8 cellular contexts compared by ENCODE assay signal in the genomic region with DNA sequence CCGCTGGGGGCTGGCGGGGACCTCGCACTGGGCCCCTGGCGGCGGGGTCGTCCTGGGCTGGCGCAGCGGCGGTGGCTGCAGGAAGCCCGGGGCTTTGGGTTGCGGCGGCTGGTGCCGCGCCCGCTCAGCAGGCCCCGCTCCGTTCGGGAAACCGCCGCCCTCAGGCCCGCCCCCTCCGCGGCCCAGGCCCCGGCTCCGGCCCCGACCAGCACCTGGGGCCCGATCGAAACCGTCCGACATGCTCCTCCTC. TPM values are rescaled to one million over a fixed set of nuclear protein-coding genes. Genes with fewer than 3 reads are reported as not detected.
DNase-seq lines count a peak whose midpoint lies in the region; ATAC-seq and TF ChIP-seq lines count a peak whose summit lies in the region.
"Not testable (repeated sequence)": the region's sequence is repeated elsewhere in the genome, so short reads cannot be mapped to it uniquely, and the experiment has no call there.

No MANE protein-coding gene starts in this region.

- ATAC-seq in GM19438 (IDR thresholded peaks at IDR 0.05; ENCODE audit: low read depth, unreplicated experiment) (peak; percentile 90), HG02885 (IDR thresholded peaks at IDR 0.05; ENCODE audit: poor library complexity, unreplicated experiment) (peak; percentile 91), memory B cell (ENCODE audit: low read depth) (peak; percentile 84)
- peak; percentile 87 to 90 for ATAC-seq in activated naive CD4-positive, alpha-beta T cell treated with anti-CD3 and anti-CD28 coated beads, Interleukin-2, amount 50 U/mL, for 72 hours

- H3K36me3 Mint-ChIP-seq in activated naive CD4-positive, alpha-beta T cell treated with anti-CD3 and anti-CD28 coated beads, Interleukin-2, amount 50 U/mL, for 72 hours; memory B cell: not testable (repeated sequence)

- peak in 1 of 4 donors; percentile 34 for TF ChIP-seq POLR2A in esophagus squamous epithelium (IDR thresholded peaks at IDR 0.05)

- no CpG with 5 or more reads among the region's 30 CpGs for WGBS in esophagus squamous epithelium, 2 donors

- peaks cover 48% of the 10 kb centered on the region for H3K79me2 ChIP-seq in MM.1S (ENCODE audit: low read length)

- H3F3A ChIP-seq in MM.1S (ENCODE audit: insufficient read depth, low read length): not testable (repeated sequence)

- H2AFZ ChIP-seq in MM.1S (ENCODE audit: low read length): peak overlapping the region; percentile 86

- H3K36me3 ChIP-seq in MM.1S (replicated peaks; ENCODE audit: insufficient read depth, low read length): not testable (repeated sequence)
- peaks cover 0 to 32% (median 3%) of the 10 kb centered on the region in 3 donors for H3K36me3 ChIP-seq in esophagus squamous epithelium

- not testable (repeated sequence) for H3K9me3 ChIP-seq in MM.1S (replicated peaks; ENCODE audit: insufficient read depth, low read length); esophagus squamous epithelium

- H3K4me1 ChIP-seq in MM.1S (ENCODE audit: low read length) (peaks cover 13% of the 10 kb centered on the region), esophagus squamous epithelium (peaks cover 14 to 52% (median 26%) of the 10 kb centered on the region in 3 donors)

- not testable (repeated sequence) for H3K27me3 ChIP-seq in MM.1S (replicated peaks; ENCODE audit: insufficient read depth, low read length); esophagus squamous epithelium

- peak; percentile 26; the same call in 1 of the 2 replicates for TF ChIP-seq CTCF in AG10803 (conservative IDR thresholded peaks at IDR 0.05; ENCODE audit: low read length)
- TF ChIP-seq CTCF in MM.1S (IDR thresholded peaks at IDR 0.05; ENCODE audit: low read length); esophagus squamous epithelium (IDR thresholded peaks at IDR 0.05): not testable (repeated sequence)

- H3K27me3 Mint-ChIP-seq in memory B cell: not testable (repeated sequence)

- H3K27ac ChIP-seq in MM.1S (ENCODE audit: low read length) (peak overlapping the region; percentile 86; the same call in 1 of the 2 replicates), esophagus squamous epithelium (peak overlapping the region; percentile 93 to 98 (median 97)), skin epidermis (peak overlapping the region; percentile 94 to 100 (median 98))

- peak overlapping the region; percentile 87 for H3K4me3 ChIP-seq in AG10803 (ENCODE audit: low read length)
- H3K4me3 ChIP-seq in MM.1S (ENCODE audit: low read length): peak overlapping the region; percentile 95
- peak overlapping the region; percentile 73 to 84 (median 80) for H3K4me3 ChIP-seq in esophagus squamous epithelium
- peak overlapping the region; percentile 61 to 88 (median 74) for H3K4me3 ChIP-seq in skin epidermis

- H3K4me3 Mint-ChIP-seq in memory B cell: peak overlapping the region; percentile 91

- H3K4me1 Mint-ChIP-seq in memory B cell: not testable (repeated sequence)

- peak overlapping the region in 1 of 2 donors; percentile 89 for H3K27ac Mint-ChIP-seq in activated naive CD4-positive, alpha-beta T cell treated with anti-CD3 and anti-CD28 coated beads, Interleukin-2, amount 50 U/mL, for 72 hours
- H3K27ac Mint-ChIP-seq in memory B cell: peak overlapping the region; percentile 92

- H3K9me2 ChIP-seq in MM.1S (replicated peaks; ENCODE audit: insufficient read depth, low read length): not testable (repeated sequence)

- peak overlapping the region; percentile 75; the same call in 1 of the 2 replicates for H3K4me2 ChIP-seq in MM.1S (ENCODE audit: low read depth, low read length)

- H3K9ac ChIP-seq in MM.1S (ENCODE audit: low read length): peak overlapping the region; percentile 92

- H3K9me3 Mint-ChIP-seq in activated naive CD4-positive, alpha-beta T cell treated with anti-CD3 and anti-CD28 coated beads, Interleukin-2, amount 50 U/mL, for 72 hours; memory B cell: not testable (repeated sequence)

- not testable (repeated sequence) for H4K20me1 ChIP-seq in MM.1S (ENCODE audit: insufficient read depth, low read length)

- not testable (repeated sequence) for DNase-seq in AG10803 (ENCODE audit: low read depth); activated naive CD4-positive, alpha-beta T cell treated with anti-CD3 and anti-CD28 coated beads, Interleukin-2, amount 50 U/mL, for 72 hours (ENCODE audit: low spot score in 2 of 2); esophagus squamous epithelium (lab: John Stamatoyannopoulos, UW); memory B cell (ENCODE audit: low spot score in 2 of 2)
- peak; percentile 91 for DNase-seq in MM.1S

- intact Hi-C loops in esophagus squamous epithelium (cut with DNase I): not testable (repeated sequence)

RNA-seq across cellular contexts. Expression of gene PAIP1, which starts 0.3 kb away (rescaled TPM):
- 10 to 100 TPM; 19.1 to 44.6 TPM for total RNA-seq in activated naive CD4-positive, alpha-beta T cell treated with anti-CD3 and anti-CD28 coated beads, Interleukin-2, amount 50 U/mL, for 72 hours
- 10 to 100 TPM; 27.7 to 61.4 (median 51.3) TPM for total RNA-seq in esophagus squamous epithelium

RNA-seq across cellular contexts. Expression of gene C5orf34, which starts 41.6 kb away (rescaled TPM):
- 10 to 100 TPM; 12.4 to 24.2 TPM for total RNA-seq in activated naive CD4-positive, alpha-beta T cell treated with anti-CD3 and anti-CD28 coated beads, Interleukin-2, amount 50 U/mL, for 72 hours
- total RNA-seq in esophagus squamous epithelium: 1 to 10 TPM in 3 of 4 donors, under 1 TPM in 1; 0.87 to 5.1 (median 1.9) TPM

RNA-seq across cellular contexts. Expression of gene NNT, which starts 46.4 kb away (rescaled TPM):
- total RNA-seq in activated naive CD4-positive, alpha-beta T cell treated with anti-CD3 and anti-CD28 coated beads, Interleukin-2, amount 50 U/mL, for 72 hours: 100 to 1,000 TPM in 1 of 2 donors, 10 to 100 TPM in 1; 89.6 to 174 TPM
- total RNA-seq in esophagus squamous epithelium: 10 to 100 TPM; 16.0 to 35.1 (median 29.1) TPM
